1 cellular context compared by ENCODE assay signal in the genomic region with DNA sequence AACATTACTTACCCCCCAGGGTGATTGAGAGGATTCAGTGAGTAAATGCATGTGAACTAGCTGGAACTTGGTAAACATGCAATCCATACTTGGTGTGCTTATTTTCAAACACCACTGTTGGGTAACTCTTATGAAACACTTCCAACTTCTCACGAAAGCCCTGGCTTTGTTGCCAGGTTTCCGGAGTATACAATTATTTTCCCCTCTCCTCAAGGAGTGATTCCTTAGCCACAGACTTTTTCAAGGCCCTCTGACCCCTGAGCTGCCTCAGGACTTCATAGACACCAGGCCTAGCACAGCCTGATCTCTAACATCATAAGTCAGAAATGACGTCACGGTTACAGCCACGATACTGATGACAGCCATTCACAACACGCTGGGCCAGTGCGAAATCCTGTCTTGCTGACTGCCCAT.
TF ChIP-seq lines count a peak whose summit lies in the region.

No MANE protein-coding gene starts in this region.

TF ChIP-seq in HepG2, 621 proteins besides CTCF, POLR2A, EP300 and RAD21 (continued from another document):
- TF ChIP-seq, protein P1, sequence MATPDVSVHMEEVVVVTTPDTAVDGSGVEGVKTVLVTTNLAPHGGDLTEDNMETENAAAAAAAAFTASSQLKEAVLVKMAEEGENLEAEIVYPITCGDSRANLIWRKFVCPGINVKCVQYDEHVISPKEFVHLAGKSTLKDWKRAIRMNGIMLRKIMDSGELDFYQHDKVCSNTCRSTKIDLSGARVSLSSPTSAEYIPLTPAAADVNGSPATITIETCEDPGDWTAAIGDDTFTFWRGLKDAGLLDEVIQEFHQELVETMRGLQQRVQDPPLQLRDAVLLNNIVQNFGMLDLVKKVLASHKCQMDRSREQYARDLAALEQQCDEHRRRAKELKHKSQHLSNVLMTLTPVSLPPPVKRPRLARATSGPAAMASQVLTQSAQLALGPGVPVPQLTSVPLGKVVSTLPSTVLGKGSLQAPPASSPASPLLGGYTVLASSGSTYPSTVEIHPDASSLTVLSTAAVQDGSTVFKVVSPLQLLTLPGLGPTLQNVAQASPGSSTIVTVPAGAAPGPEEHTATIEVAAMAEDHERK (CRISPR knock-in tag; IDR thresholded peaks at IDR 0.05; ENCODE audit: low read depth), result no peak
- TF ChIP-seq ZNF792 (CRISPR knock-in tag; IDR thresholded peaks at IDR 0.05) (no peak), TARDBP (CRISPR knock-in tag; IDR thresholded peaks at IDR 0.05) (peak; percentile 54; the same call in 1 of the 2 replicates), BRD4 (CRISPR knock-in tag; IDR thresholded peaks at IDR 0.05) (no peak), GTF2F1 (IDR thresholded peaks at IDR 0.05; ENCODE audit: low read length) (no peak), ZNF383 (CRISPR knock-in tag; IDR thresholded peaks at IDR 0.05; ENCODE audit: borderline replicate concordance) (no peak), RBAK (CRISPR knock-in tag; IDR thresholded peaks at IDR 0.05) (no peak), BHLHE40 (IDR thresholded peaks at IDR 0.05; ENCODE audit: low read length) (no peak), TBP (CRISPR knock-in tag; IDR thresholded peaks at IDR 0.05) (no peak), ESRRA (CRISPR knock-in tag; IDR thresholded peaks at IDR 0.05; ENCODE audit: low read depth) (no peak), KLF9 (CRISPR knock-in tag; IDR thresholded peaks at IDR 0.05; ENCODE audit: low read depth) (no peak), RBFOX2 (IDR thresholded peaks at IDR 0.05; ENCODE audit: low read depth, low read length) (no peak), MYC (CRISPR knock-in tag; IDR thresholded peaks at IDR 0.05; ENCODE audit: borderline replicate concordance) (no peak), TMF1 (CRISPR knock-in tag; IDR thresholded peaks at IDR 0.05; ENCODE audit: low read depth) (no peak), ZNF841 (CRISPR knock-in tag; IDR thresholded peaks at IDR 0.05; ENCODE audit: borderline replicate concordance) (no peak), ZNF235 (CRISPR knock-in tag; IDR thresholded peaks at IDR 0.05; ENCODE audit: borderline replicate concordance) (no peak), ATF2 (CRISPR knock-in tag; IDR thresholded peaks at IDR 0.05) (no peak), SOX13 (IDR thresholded peaks at IDR 0.05) (no peak), SOX13 (CRISPR knock-in tag; conservative IDR thresholded peaks at IDR 0.05 in 1 of 2, IDR thresholded peaks at IDR 0.05 in 1 of 2) (peak in 1 of 2 experiments; percentile 79; a peak in 2 of 4 replicates), ZFP36 (IDR thresholded peaks at IDR 0.05; ENCODE audit: borderline replicate concordance, low read depth, low read length, partially characterized antibody) (no peak), SP2 (CRISPR knock-in tag; IDR thresholded peaks at IDR 0.05) (no peak), AFF4 (CRISPR knock-in tag; IDR thresholded peaks at IDR 0.05) (no peak), GTF3A (CRISPR knock-in tag; conservative IDR thresholded peaks at IDR 0.05) (no peak), ZNF816 (CRISPR knock-in tag; IDR thresholded peaks at IDR 0.05; ENCODE audit: borderline replicate concordance) (no peak), HNRNPLL (IDR thresholded peaks at IDR 0.05; ENCODE audit: low read depth, low read length, poor library complexity, severe bottlenecking) (no peak), CHD2 (IDR thresholded peaks at IDR 0.05; ENCODE audit: low read depth, low read length) (no peak), MED1 (CRISPR knock-in tag; IDR thresholded peaks at IDR 0.05) (peak; percentile 49), ATF1 (CRISPR knock-in tag; IDR thresholded peaks at IDR 0.05) (no peak; the same call in 1 of the 2 replicates), ZNF850 (CRISPR knock-in tag; conservative IDR thresholded peaks at IDR 0.05) (no peak), ZNF30 (CRISPR knock-in tag; IDR thresholded peaks at IDR 0.05) (no peak), ZBTB20 (CRISPR knock-in tag; IDR thresholded peaks at IDR 0.05; ENCODE audit: borderline replicate concordance, low read depth) (0 out of 2 replicates have a peak, but pooled peaks have one; percentile 55), BRCA1 (CRISPR knock-in tag; IDR thresholded peaks at IDR 0.05) (no peak), SIN3A (IDR thresholded peaks at IDR 0.05; ENCODE audit: borderline replicate concordance, low read depth, low read length) (no peak), ZNF296 (CRISPR knock-in tag; conservative IDR thresholded peaks at IDR 0.05) (no peak), ZBTB8A (CRISPR knock-in tag; IDR thresholded peaks at IDR 0.05; ENCODE audit: borderline replicate concordance, low read depth) (no peak), FOXO1 (CRISPR knock-in tag; IDR thresholded peaks at IDR 0.05) (peak; percentile 84; the same call in 1 of the 2 replicates), ZMAT3 (CRISPR knock-in tag; conservative IDR thresholded peaks at IDR 0.05) (no peak), POLR2G (IDR thresholded peaks at IDR 0.05; ENCODE audit: low read depth, low read length) (no peak), CCAR2 (optimal IDR thresholded peaks at IDR 0.05; ENCODE audit: low read depth, low read length) (no peak), SKI (IDR thresholded peaks at IDR 0.05; ENCODE audit: partially characterized antibody) (peak; percentile 34), ERF (CRISPR knock-in tag; IDR thresholded peaks at IDR 0.05) (no peak), ELF3 (CRISPR knock-in tag; IDR thresholded peaks at IDR 0.05) (0 out of 2 replicates have a peak, but pooled peaks have one; percentile 19), ZNF563 (CRISPR knock-in tag; IDR thresholded peaks at IDR 0.05) (no peak), HMG20A (CRISPR knock-in tag; IDR thresholded peaks at IDR 0.05; ENCODE audit: borderline replicate concordance) (peak; percentile 81), HNRNPUL1 (IDR thresholded peaks at IDR 0.05; ENCODE audit: low read depth, low read length) (no peak), ARNTL (CRISPR knock-in tag; IDR thresholded peaks at IDR 0.05) (no peak), ZC3H4 (CRISPR knock-in tag; IDR thresholded peaks at IDR 0.05; ENCODE audit: borderline replicate concordance) (no peak), PHF20 (CRISPR knock-in tag; IDR thresholded peaks at IDR 0.05) (no peak), AHR (CRISPR knock-in tag; IDR thresholded peaks at IDR 0.05) (0 out of 2 replicates have a peak, but pooled peaks have one; percentile 93), KMT2A (CRISPR knock-in tag; IDR thresholded peaks at IDR 0.05) (no peak), NR2F2 (IDR thresholded peaks at IDR 0.05; ENCODE audit: borderline replicate concordance, low read depth) (no peak), REPIN1 (CRISPR knock-in tag; IDR thresholded peaks at IDR 0.05; ENCODE audit: borderline replicate concordance, low read depth) (no peak), ZNF557 (CRISPR knock-in tag; IDR thresholded peaks at IDR 0.05) (no peak), FOXM1 (CRISPR knock-in tag; IDR thresholded peaks at IDR 0.05) (0 out of 2 replicates have a peak, but pooled peaks have one; percentile 76), GLI4 (CRISPR knock-in tag; IDR thresholded peaks at IDR 0.05; ENCODE audit: borderline replicate concordance) (no peak), MIXL1 (CRISPR knock-in tag; IDR thresholded peaks at IDR 0.05) (no peak), SRSF9 (IDR thresholded peaks at IDR 0.05; ENCODE audit: borderline replicate concordance, insufficient read depth, low read depth, low read length, poor library complexity, severe bottlenecking) (no peak)
- TF ChIP-seq, protein P2, sequence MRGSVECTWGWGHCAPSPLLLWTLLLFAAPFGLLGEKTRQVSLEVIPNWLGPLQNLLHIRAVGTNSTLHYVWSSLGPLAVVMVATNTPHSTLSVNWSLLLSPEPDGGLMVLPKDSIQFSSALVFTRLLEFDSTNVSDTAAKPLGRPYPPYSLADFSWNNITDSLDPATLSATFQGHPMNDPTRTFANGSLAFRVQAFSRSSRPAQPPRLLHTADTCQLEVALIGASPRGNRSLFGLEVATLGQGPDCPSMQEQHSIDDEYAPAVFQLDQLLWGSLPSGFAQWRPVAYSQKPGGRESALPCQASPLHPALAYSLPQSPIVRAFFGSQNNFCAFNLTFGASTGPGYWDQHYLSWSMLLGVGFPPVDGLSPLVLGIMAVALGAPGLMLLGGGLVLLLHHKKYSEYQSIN (CRISPR knock-in tag; IDR thresholded peaks at IDR 0.05; ENCODE audit: borderline replicate concordance), result no peak
- TF ChIP-seq, protein P3, sequence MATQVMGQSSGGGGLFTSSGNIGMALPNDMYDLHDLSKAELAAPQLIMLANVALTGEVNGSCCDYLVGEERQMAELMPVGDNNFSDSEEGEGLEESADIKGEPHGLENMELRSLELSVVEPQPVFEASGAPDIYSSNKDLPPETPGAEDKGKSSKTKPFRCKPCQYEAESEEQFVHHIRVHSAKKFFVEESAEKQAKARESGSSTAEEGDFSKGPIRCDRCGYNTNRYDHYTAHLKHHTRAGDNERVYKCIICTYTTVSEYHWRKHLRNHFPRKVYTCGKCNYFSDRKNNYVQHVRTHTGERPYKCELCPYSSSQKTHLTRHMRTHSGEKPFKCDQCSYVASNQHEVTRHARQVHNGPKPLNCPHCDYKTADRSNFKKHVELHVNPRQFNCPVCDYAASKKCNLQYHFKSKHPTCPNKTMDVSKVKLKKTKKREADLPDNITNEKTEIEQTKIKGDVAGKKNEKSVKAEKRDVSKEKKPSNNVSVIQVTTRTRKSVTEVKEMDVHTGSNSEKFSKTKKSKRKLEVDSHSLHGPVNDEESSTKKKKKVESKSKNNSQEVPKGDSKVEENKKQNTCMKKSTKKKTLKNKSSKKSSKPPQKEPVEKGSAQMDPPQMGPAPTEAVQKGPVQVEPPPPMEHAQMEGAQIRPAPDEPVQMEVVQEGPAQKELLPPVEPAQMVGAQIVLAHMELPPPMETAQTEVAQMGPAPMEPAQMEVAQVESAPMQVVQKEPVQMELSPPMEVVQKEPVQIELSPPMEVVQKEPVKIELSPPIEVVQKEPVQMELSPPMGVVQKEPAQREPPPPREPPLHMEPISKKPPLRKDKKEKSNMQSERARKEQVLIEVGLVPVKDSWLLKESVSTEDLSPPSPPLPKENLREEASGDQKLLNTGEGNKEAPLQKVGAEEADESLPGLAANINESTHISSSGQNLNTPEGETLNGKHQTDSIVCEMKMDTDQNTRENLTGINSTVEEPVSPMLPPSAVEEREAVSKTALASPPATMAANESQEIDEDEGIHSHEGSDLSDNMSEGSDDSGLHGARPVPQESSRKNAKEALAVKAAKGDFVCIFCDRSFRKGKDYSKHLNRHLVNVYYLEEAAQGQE (IDR thresholded peaks at IDR 0.05; ENCODE audit: borderline replicate concordance in 1 of 2, low read depth in 1 of 2, low read length in 2 of 2), result no peak
- TF ChIP-seq, protein P4, sequence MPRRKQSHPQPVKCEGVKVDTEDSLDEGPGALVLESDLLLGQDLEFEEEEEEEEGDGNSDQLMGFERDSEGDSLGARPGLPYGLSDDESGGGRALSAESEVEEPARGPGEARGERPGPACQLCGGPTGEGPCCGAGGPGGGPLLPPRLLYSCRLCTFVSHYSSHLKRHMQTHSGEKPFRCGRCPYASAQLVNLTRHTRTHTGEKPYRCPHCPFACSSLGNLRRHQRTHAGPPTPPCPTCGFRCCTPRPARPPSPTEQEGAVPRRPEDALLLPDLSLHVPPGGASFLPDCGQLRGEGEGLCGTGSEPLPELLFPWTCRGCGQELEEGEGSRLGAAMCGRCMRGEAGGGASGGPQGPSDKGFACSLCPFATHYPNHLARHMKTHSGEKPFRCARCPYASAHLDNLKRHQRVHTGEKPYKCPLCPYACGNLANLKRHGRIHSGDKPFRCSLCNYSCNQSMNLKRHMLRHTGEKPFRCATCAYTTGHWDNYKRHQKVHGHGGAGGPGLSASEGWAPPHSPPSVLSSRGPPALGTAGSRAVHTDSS (CRISPR knock-in tag; conservative IDR thresholded peaks at IDR 0.05), result no peak
- TF ChIP-seq, protein P5, sequence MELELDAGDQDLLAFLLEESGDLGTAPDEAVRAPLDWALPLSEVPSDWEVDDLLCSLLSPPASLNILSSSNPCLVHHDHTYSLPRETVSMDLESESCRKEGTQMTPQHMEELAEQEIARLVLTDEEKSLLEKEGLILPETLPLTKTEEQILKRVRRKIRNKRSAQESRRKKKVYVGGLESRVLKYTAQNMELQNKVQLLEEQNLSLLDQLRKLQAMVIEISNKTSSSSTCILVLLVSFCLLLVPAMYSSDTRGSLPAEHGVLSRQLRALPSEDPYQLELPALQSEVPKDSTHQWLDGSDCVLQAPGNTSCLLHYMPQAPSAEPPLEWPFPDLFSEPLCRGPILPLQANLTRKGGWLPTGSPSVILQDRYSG (CRISPR knock-in tag; IDR thresholded peaks at IDR 0.05), result no peak
